In genomic region chr6:169567809-169568208, GRCh38 we compare ENCODE assay signal across 30 cellular contexts.
"Had no signal": no experiment of that assay in that cellular context is flagged by ENCODE, and none has a peak within 500 bp of the region (broad histone marks: within the 10 kb centered on the region; RNA-seq: fewer than 3 reads in every experiment).

No MANE protein-coding gene starts in this region.

- H3K27ac ChIP-seq: coronary artery, esophagus muscularis mucosa, heart right ventricle, left ventricle myocardium inferior, lower lobe of right lung, neutrophil, parathyroid adenoma, prostate gland, right atrium auricular region, sigmoid colon, skin epidermis, spleen, testis, transverse colon, upper lobe of right lung, uterus had no signal

- H3K4me3 Mint-ChIP-seq: memory B cell; natural killer cell treated with Interleukin-12 subunit alpha and Interleukin-12 subunit beta and Interleukin-15 and Interleukin-18, amount 100 ng/mL, for 72 hours; neural crest cell; stimulated activated memory B cell treated with anti-CD40 and anti-IgM and Interleukin-4, amounts not matched to agents 10 μg/mL and 1 μg/mL and 100 μg/mL, for 72 hours had no signal

- H2AFZ ChIP-seq: parathyroid adenoma had no signal

- H3K36me3 Mint-ChIP-seq: natural killer cell treated with Interleukin-12 subunit alpha and Interleukin-12 subunit beta and Interleukin-15 and Interleukin-18, amount 100 ng/mL, for 72 hours had no signal

- H3K4me1 ChIP-seq: esophagus muscularis mucosa, heart right ventricle, left ventricle myocardium inferior, lower lobe of right lung, parathyroid adenoma, prostate gland, right atrium auricular region, sigmoid colon, spleen, testis, transverse colon, upper lobe of right lung, uterus had no signal

- H3K4me1 Mint-ChIP-seq: memory B cell; neural crest cell; stimulated activated memory B cell treated with anti-CD40 and anti-IgM and Interleukin-4, amounts not matched to agents 10 μg/mL and 1 μg/mL and 100 μg/mL, for 72 hours had no signal

- H3K27me3 Mint-ChIP-seq: memory B cell; natural killer cell treated with Interleukin-12 subunit alpha and Interleukin-12 subunit beta and Interleukin-15 and Interleukin-18, amount 100 ng/mL, for 72 hours; stimulated activated memory B cell treated with anti-CD40 and anti-IgM and Interleukin-4, amounts not matched to agents 10 μg/mL and 1 μg/mL and 100 μg/mL, for 72 hours had no signal

- H3K27me3 ChIP-seq: esophagus muscularis mucosa, heart right ventricle, neutrophil, right atrium auricular region, sigmoid colon, spleen, testis, transverse colon, upper lobe of right lung, uterus had no signal

- H3K9ac ChIP-seq: parathyroid adenoma had no signal

- H3K36me3 ChIP-seq: heart right ventricle, left ventricle myocardium inferior, lower lobe of right lung, neutrophil, prostate gland, right atrium auricular region, sigmoid colon, spleen, transverse colon, upper lobe of right lung, uterus had no signal

- DNase-seq: dermis blood vessel endothelial cell; effector memory CD4-positive, alpha-beta T cell; foreskin melanocyte; glutamatergic neuron; heart right ventricle; hippocampal formation; kidney glomerular epithelial cell; left colon; left ventricle myocardium inferior; lower lobe of right lung; sigmoid colon; spleen; stimulated activated CD4-positive, alpha-beta T cell treated with anti-CD3 and anti-CD28 coated beads, Interleukin-4, amount 100 ng/mL, for 4 hours; stimulated activated naive CD8-positive, alpha-beta T cell treated with anti-CD3 and anti-CD28 coated beads, Interleukin-15, Interleukin-2, amounts not matched to agents 100 U/mL and 50 U/mL, for 24 hours; substantia nigra; testis; transverse colon; upper lobe of right lung; uterus had no signal

- H3K9me3 ChIP-seq: esophagus muscularis mucosa, left ventricle myocardium inferior, lower lobe of right lung, neutrophil, prostate gland, right atrium auricular region, sigmoid colon, spleen, testis, transverse colon, upper lobe of right lung, uterus had no signal

- H3K27ac Mint-ChIP-seq: memory B cell; natural killer cell treated with Interleukin-12 subunit alpha and Interleukin-12 subunit beta and Interleukin-15 and Interleukin-18, amount 100 ng/mL, for 72 hours; stimulated activated memory B cell treated with anti-CD40 and anti-IgM and Interleukin-4, amounts not matched to agents 10 μg/mL and 1 μg/mL and 100 μg/mL, for 72 hours had no signal

- H3K9me3 Mint-ChIP-seq: memory B cell; natural killer cell treated with Interleukin-12 subunit alpha and Interleukin-12 subunit beta and Interleukin-15 and Interleukin-18, amount 100 ng/mL, for 72 hours; neural crest cell; stimulated activated memory B cell treated with anti-CD40 and anti-IgM and Interleukin-4, amounts not matched to agents 10 μg/mL and 1 μg/mL and 100 μg/mL, for 72 hours had no signal

- H3K79me2 ChIP-seq: parathyroid adenoma had no signal

- H3K4me3 ChIP-seq: coronary artery, esophagus muscularis mucosa, heart right ventricle, left ventricle myocardium inferior, lower lobe of right lung, prostate gland, right atrium auricular region, sigmoid colon, skin epidermis, spleen, testis, transverse colon, upper lobe of right lung, uterus had no signal

- ATAC-seq: heart right ventricle; left colon; lower lobe of right lung; natural killer cell treated with Interleukin-12 subunit alpha and Interleukin-12 subunit beta and Interleukin-15 and Interleukin-18, amount 100 ng/mL, for 72 hours; stimulated activated memory B cell treated with anti-CD40 and anti-IgM and Interleukin-4, amounts not matched to agents 10 μg/mL and 1 μg/mL and 100 μg/mL, for 72 hours; stimulated activated naive CD8-positive, alpha-beta T cell treated with anti-CD3 and anti-CD28 coated beads, Interleukin-15, Interleukin-2, amounts not matched to agents 100 U/mL and 50 U/mL, for 24 hours; upper lobe of right lung had no signal
